16 cellular contexts compared by ENCODE assay signal in genomic region chr11:130241697-130242096, GRCh38.
DNase-seq lines count a peak whose midpoint lies in the region; ATAC-seq and TF ChIP-seq lines count a peak whose summit lies in the region.
"Had no signal": no experiment of that assay in that cellular context is flagged by ENCODE, and none has a peak within 500 bp of the region (broad histone marks: within the 10 kb centered on the region; RNA-seq: fewer than 3 reads in every experiment).

No MANE protein-coding gene starts in this region.

- H3K36me3 Mint-ChIP-seq in natural killer cell = peaks cover 14% of the 10 kb centered on the region
- no peaks in the 10 kb centered on the region for H3K36me3 Mint-ChIP-seq in natural killer cell treated with Interleukin-12 subunit alpha and Interleukin-12 subunit beta and Interleukin-15 and Interleukin-18, amount 100 ng/mL, for 72 hours

- H3K4me3 ChIP-seq in MM.1S (ENCODE audit: low read length) (no peak overlapping the region), epithelial cell of proximal tubule (ENCODE audit: low read depth, low read length) (no peak overlapping the region)
- H3K4me3 ChIP-seq: PC-9, SJCRH30 had no signal

- DNase-seq in natural killer cell = no peak
- no peak for DNase-seq in natural killer cell treated with Interleukin-12 subunit alpha and Interleukin-12 subunit beta and Interleukin-15 and Interleukin-18, amount 100 ng/mL, for 72 hours (ENCODE audit: low spot score)
- no peak for DNase-seq in MM.1S
- DNase-seq in epithelial cell of proximal tubule (ENCODE audit: low read depth) = no peak
- DNase-seq in C1 segment of cervical spinal cord (lab: John Stamatoyannopoulos, UW) = no peak
- DNase-seq in COLO668 (lab: John Stamatoyannopoulos, UW; ENCODE audit: unreplicated experiment) = no peak
- DNase-seq: Caco-2, DMS153, HCEC 1CT, NCI-H1436 treated with DMSO at 0.1 percent for 48 hours, NCI-H2029 treated with DMSO at 0.1 percent for 48 hours, NCI-H748 treated with DMSO at 0.1 percent for 48 hours, PC-9, SJCRH30 had no signal

- H3K4me1 Mint-ChIP-seq in natural killer cell = peaks cover 55 to 63% of the 10 kb centered on the region in 2 donors
- peaks cover 22 to 38% of the 10 kb centered on the region in 2 donors for H3K4me1 Mint-ChIP-seq in natural killer cell treated with Interleukin-12 subunit alpha and Interleukin-12 subunit beta and Interleukin-15 and Interleukin-18, amount 100 ng/mL, for 72 hours (ENCODE audit: low read depth in 2 of 2)

- H3K9me3 Mint-ChIP-seq in natural killer cell = no peaks in the 10 kb centered on the region
- H3K9me3 Mint-ChIP-seq in natural killer cell treated with Interleukin-12 subunit alpha and Interleukin-12 subunit beta and Interleukin-15 and Interleukin-18, amount 100 ng/mL, for 72 hours = no peaks in the 10 kb centered on the region
- H3K9me3 Mint-ChIP-seq: IgD-negative memory B cell had no signal

- H3K9ac ChIP-seq in MM.1S (ENCODE audit: low read length) = no peak overlapping the region

- peaks cover 5% of the 10 kb centered on the region for H3F3A ChIP-seq in MM.1S (ENCODE audit: insufficient read depth, low read length)

- intact Hi-C loops in natural killer cell (cut with micrococcal nuclease) = no loop called here

- no peak overlapping the region for H3K4me2 ChIP-seq in MM.1S (ENCODE audit: low read depth, low read length)
- H3K4me2 ChIP-seq: PC-9 had no signal

- peaks cover 38% of the 10 kb centered on the region for H3K79me2 ChIP-seq in MM.1S (ENCODE audit: low read length)

- H3K9me2 ChIP-seq in MM.1S (replicated peaks; ENCODE audit: insufficient read depth, low read length) = no peaks in the 10 kb centered on the region

- peaks cover 10% of the 10 kb centered on the region for H3K4me1 ChIP-seq in MM.1S (ENCODE audit: low read length)
- H3K4me1 ChIP-seq: Caco-2, SJCRH30 had no signal

- H3K27ac ChIP-seq in MM.1S (ENCODE audit: low read length) = no peak overlapping the region
- H3K27ac ChIP-seq: PC-9, SJCRH30 had no signal

- H3K27ac Mint-ChIP-seq in natural killer cell = peak overlapping the region; percentile 33 to 83
- H3K27ac Mint-ChIP-seq in natural killer cell treated with Interleukin-12 subunit alpha and Interleukin-12 subunit beta and Interleukin-15 and Interleukin-18, amount 100 ng/mL, for 72 hours = no peak overlapping the region
- H3K27ac Mint-ChIP-seq: IgD-negative memory B cell had no signal

- ATAC-seq in natural killer cell (no peak), HG03159 (IDR thresholded peaks at IDR 0.05; ENCODE audit: unreplicated experiment) (no peak)
- no peak for ATAC-seq in natural killer cell treated with Interleukin-12 subunit alpha and Interleukin-12 subunit beta and Interleukin-15 and Interleukin-18, amount 100 ng/mL, for 72 hours

- H2AFZ ChIP-seq in MM.1S (ENCODE audit: low read length) = no peak overlapping the region
- H2AFZ ChIP-seq: PC-9 had no signal

- H4K20me1 ChIP-seq in MM.1S (ENCODE audit: insufficient read depth, low read length) = no peaks in the 10 kb centered on the region

- no peak overlapping the region for H3K4me3 Mint-ChIP-seq in natural killer cell
- H3K4me3 Mint-ChIP-seq in natural killer cell treated with Interleukin-12 subunit alpha and Interleukin-12 subunit beta and Interleukin-15 and Interleukin-18, amount 100 ng/mL, for 72 hours = no peak overlapping the region
- H3K4me3 Mint-ChIP-seq: IgD-negative memory B cell had no signal

- TF ChIP-seq CTCF in natural killer cell (IDR thresholded peaks at IDR 0.05) (no peak), MM.1S (IDR thresholded peaks at IDR 0.05; ENCODE audit: low read length) (0 out of 2 replicates have a peak, but pooled peaks have one; percentile 6), epithelial cell of proximal tubule (conservative IDR thresholded peaks at IDR 0.05; ENCODE audit: low read depth, low read length) (peak; percentile 14)

- no peaks in the 10 kb centered on the region for H3K27me3 Mint-ChIP-seq in natural killer cell (ENCODE audit: low read depth in 2 of 2)
- no peaks in the 10 kb centered on the region for H3K27me3 Mint-ChIP-seq in natural killer cell treated with Interleukin-12 subunit alpha and Interleukin-12 subunit beta and Interleukin-15 and Interleukin-18, amount 100 ng/mL, for 72 hours
- H3K27me3 Mint-ChIP-seq: IgD-negative memory B cell had no signal

- no peaks in the 10 kb centered on the region for H3K27me3 ChIP-seq in MM.1S (replicated peaks; ENCODE audit: insufficient read depth, low read length)
- H3K27me3 ChIP-seq: SJCRH30 had no signal

- no peaks in the 10 kb centered on the region for H3K9me3 ChIP-seq in MM.1S (replicated peaks; ENCODE audit: insufficient read depth, low read length)
- H3K9me3 ChIP-seq: Caco-2, SJCRH30 had no signal

- no peaks in the 10 kb centered on the region; the same call in 1 of the 2 replicates for H3K36me3 ChIP-seq in MM.1S (replicated peaks; ENCODE audit: insufficient read depth, low read length)
- H3K36me3 ChIP-seq: SJCRH30 had no signal

Comparison
In these comparisons a context has a peak if more than half of its experiments do, and no peak if none do; other contexts are left out.
1. H3K27ac Mint-ChIP-seq: peak in natural killer cell (2 of 2); none in natural killer cell treated with Interleukin-12 subunit alpha and Interleukin-12 subunit beta and Interleukin-15 and Interleukin-18, amount 100 ng/mL, for 72 hours (0 of 2).